ENCODE assay signal across 1 cellular context in genomic region chr7:2566890-2567662, GRCh38.
TF ChIP-seq lines count a peak whose summit lies in the region.

No MANE protein-coding gene starts in this region.

TF ChIP-seq in GM23338, 12 proteins besides CTCF, POLR2A, EP300 and RAD21 (continued from another document):
- TF ChIP-seq, protein P1, sequence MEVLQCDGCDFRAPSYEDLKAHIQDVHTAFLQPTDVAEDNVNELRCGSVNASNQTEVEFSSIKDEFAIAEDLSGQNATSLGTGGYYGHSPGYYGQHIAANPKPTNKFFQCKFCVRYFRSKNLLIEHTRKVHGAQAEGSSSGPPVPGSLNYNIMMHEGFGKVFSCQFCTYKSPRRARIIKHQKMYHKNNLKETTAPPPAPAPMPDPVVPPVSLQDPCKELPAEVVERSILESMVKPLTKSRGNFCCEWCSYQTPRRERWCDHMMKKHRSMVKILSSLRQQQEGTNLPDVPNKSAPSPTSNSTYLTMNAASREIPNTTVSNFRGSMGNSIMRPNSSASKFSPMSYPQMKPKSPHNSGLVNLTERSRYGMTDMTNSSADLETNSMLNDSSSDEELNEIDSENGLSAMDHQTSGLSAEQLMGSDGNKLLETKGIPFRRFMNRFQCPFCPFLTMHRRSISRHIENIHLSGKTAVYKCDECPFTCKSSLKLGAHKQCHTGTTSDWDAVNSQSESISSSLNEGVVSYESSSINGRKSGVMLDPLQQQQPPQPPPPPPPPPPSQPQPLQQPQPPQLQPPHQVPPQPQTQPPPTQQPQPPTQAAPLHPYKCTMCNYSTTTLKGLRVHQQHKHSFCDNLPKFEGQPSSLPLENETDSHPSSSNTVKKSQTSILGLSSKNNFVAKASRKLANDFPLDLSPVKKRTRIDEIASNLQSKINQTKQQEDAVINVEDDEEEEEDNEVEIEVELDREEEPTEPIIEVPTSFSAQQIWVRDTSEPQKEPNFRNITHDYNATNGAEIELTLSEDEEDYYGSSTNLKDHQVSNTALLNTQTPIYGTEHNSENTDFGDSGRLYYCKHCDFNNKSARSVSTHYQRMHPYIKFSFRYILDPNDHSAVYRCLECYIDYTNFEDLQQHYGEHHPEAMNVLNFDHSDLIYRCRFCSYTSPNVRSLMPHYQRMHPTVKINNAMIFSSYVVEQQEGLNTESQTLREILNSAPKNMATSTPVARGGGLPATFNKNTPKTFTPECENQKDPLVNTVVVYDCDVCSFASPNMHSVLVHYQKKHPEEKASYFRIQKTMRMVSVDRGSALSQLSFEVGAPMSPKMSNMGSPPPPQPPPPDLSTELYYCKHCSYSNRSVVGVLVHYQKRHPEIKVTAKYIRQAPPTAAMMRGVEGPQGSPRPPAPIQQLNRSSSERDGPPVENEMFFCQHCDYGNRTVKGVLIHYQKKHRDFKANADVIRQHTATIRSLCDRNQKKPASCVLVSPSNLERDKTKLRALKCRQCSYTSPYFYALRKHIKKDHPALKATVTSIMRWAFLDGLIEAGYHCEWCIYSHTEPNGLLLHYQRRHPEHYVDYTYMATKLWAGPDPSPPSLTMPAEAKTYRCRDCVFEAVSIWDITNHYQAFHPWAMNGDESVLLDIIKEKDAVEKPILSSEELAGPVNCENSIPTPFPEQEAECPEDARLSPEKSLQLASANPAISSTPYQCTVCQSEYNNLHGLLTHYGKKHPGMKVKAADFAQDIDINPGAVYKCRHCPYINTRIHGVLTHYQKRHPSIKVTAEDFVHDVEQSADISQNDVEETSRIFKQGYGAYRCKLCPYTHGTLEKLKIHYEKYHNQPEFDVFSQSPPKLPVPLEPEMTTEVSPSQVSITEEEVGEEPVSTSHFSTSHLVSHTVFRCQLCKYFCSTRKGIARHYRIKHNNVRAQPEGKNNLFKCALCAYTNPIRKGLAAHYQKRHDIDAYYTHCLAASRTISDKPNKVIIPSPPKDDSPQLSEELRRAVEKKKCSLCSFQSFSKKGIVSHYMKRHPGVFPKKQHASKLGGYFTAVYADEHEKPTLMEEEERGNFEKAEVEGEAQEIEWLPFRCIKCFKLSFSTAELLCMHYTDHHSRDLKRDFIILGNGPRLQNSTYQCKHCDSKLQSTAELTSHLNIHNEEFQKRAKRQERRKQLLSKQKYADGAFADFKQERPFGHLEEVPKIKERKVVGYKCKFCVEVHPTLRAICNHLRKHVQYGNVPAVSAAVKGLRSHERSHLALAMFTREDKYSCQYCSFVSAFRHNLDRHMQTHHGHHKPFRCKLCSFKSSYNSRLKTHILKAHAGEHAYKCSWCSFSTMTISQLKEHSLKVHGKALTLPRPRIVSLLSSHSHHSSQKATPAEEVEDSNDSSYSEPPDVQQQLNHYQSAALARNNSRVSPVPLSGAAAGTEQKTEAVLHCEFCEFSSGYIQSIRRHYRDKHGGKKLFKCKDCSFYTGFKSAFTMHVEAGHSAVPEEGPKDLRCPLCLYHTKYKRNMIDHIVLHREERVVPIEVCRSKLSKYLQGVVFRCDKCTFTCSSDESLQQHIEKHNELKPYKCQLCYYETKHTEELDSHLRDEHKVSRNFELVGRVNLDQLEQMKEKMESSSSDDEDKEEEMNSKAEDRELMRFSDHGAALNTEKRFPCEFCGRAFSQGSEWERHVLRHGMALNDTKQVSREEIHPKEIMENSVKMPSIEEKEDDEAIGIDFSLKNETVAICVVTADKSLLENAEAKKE (CRISPR knock-in tag; IDR thresholded peaks at IDR 0.05), result no peak
- TF ChIP-seq POLR2AphosphoS5 (IDR thresholded peaks at IDR 0.05; ENCODE audit: low read depth) (no peak), ZNF331 (CRISPR knock-in tag; IDR thresholded peaks at IDR 0.05; ENCODE audit: low read depth) (no peak), CREB1 (CRISPR knock-in tag; IDR thresholded peaks at IDR 0.05; ENCODE audit: low read depth) (no peak), REST (IDR thresholded peaks at IDR 0.05; ENCODE audit: unreplicated experiment) (no peak), STAT1 (IDR thresholded peaks at IDR 0.05; ENCODE audit: unreplicated experiment) (no peak), ZNF114 (CRISPR knock-in tag; IDR thresholded peaks at IDR 0.05) (no peak), JUNB (IDR thresholded peaks at IDR 0.05; ENCODE audit: unreplicated experiment) (no peak)
TF ChIP-seq in GM23338: peak in this region for 0.
